16 cellular contexts compared by ENCODE assay signal in the genomic region with DNA sequence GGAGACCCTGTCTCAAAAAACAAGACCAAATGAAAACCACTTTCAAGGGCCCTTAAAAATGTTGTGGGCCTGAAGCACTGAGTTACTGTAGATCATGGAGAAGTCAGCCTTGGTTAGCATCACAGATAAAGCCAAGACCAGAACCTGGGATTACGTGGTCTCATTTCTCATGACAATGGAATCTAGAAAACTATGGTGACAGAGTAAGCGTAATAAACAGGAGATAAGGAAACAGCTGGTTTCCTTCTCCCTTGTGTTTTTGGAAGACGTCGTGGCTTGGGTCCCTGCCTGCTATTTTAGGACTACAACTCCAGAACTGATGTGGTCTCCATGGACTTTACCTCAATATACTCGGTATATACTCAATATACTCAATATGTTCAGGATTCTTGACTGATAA.
DNase-seq lines count a peak whose midpoint lies in the region; ATAC-seq and TF ChIP-seq lines count a peak whose summit lies in the region.
"Had no signal": no experiment of that assay in that cellular context is flagged by ENCODE, and none has a peak within 500 bp of the region (broad histone marks: within the 10 kb centered on the region; RNA-seq: fewer than 3 reads in every experiment).

No MANE protein-coding gene starts in this region.

- no peak for ATAC-seq in right lobe of liver
- ATAC-seq: activated T-cell treated with anti-CD3 and anti-CD28 coated beads, Interleukin-2, amount 50 U/mL, for 72 hours had no signal

- no peak overlapping the region for H3K27ac Mint-ChIP-seq in endodermal cell
- H3K27ac Mint-ChIP-seq: activated T-cell treated with anti-CD3 and anti-CD28 coated beads, Interleukin-2, amount 50 U/mL, for 72 hours; nephron had no signal

- H3K36me3 Mint-ChIP-seq in endodermal cell (ENCODE audit: low read depth): no peaks in the 10 kb centered on the region

- no peak overlapping the region for H3K9ac ChIP-seq in endodermal cell (ENCODE audit: extremely low read depth, low read length, poor library complexity, severe bottlenecking)

- H3K4me1 ChIP-seq in SJCRH30 (no peaks in the 10 kb centered on the region), right lobe of liver (no peaks in the 10 kb centered on the region), endodermal cell (ENCODE audit: control insufficient read depth, insufficient read depth, low read length) (peaks cover 6% of the 10 kb centered on the region)

- H3K4me3 ChIP-seq in coronary artery (no peak overlapping the region), SJCRH30 (no peak overlapping the region), right lobe of liver (no peak overlapping the region), endodermal cell (ENCODE audit: low read length) (no peak overlapping the region)
- H3K4me3 ChIP-seq: esophagus squamous epithelium, SK-N-MC had no signal

- H3K27me3 ChIP-seq in SJCRH30 (no peaks in the 10 kb centered on the region), right lobe of liver (no peaks in the 10 kb centered on the region), endodermal cell (ENCODE audit: control insufficient read depth, insufficient read depth, low read length, poor library complexity, severe bottlenecking) (no peaks in the 10 kb centered on the region)
- H3K27me3 ChIP-seq: esophagus squamous epithelium had no signal

- no peaks in the 10 kb centered on the region for H3K9me3 Mint-ChIP-seq in endodermal cell
- H3K9me3 Mint-ChIP-seq: nephron had no signal

- TF ChIP-seq CTCF in coronary artery (IDR thresholded peaks at IDR 0.05) (no peak), right lobe of liver (IDR thresholded peaks at IDR 0.05) (no peak), endodermal cell (conservative IDR thresholded peaks at IDR 0.05) (no peak)

- no peak for TF ChIP-seq POLR2A in right lobe of liver (IDR thresholded peaks at IDR 0.05)

- H3K4me3 Mint-ChIP-seq in endodermal cell: no peak overlapping the region
- H3K4me3 Mint-ChIP-seq: activated T-cell treated with anti-CD3 and anti-CD28 coated beads, Interleukin-2, amount 50 U/mL, for 72 hours; nephron had no signal

- H3K9me3 ChIP-seq in SJCRH30 (replicated peaks) (no peaks in the 10 kb centered on the region), right lobe of liver (no peaks in the 10 kb centered on the region), endodermal cell (ENCODE audit: control insufficient read depth, low read length) (no peaks in the 10 kb centered on the region)
- H3K9me3 ChIP-seq: esophagus squamous epithelium had no signal

- intact Hi-C loops in right lobe of liver (cut with DNase I): no loop called here

- 58% methylated on average over 5 of the region's 5 CpGs for WGBS in right lobe of liver (ENCODE audit: insufficient coverage, low coverage, low lambda C conversion rate, missing lambda C conversion rate)
- 89 to 92% methylated on average over 2 to 5 of the region's 5 CpGs for WGBS in endodermal cell (ENCODE audit: insufficient coverage in 1 of 2, insufficient read length in 1 of 2), 2 experiments

- H3K27ac ChIP-seq in coronary artery: peak overlapping the region; percentile 40 to 42
- H3K27ac ChIP-seq in SJCRH30: no peak overlapping the region
- H3K27ac ChIP-seq in right lobe of liver: no peak overlapping the region
- H3K27ac ChIP-seq in endodermal cell (ENCODE audit: low read depth, low read length): no peak overlapping the region
- H3K27ac ChIP-seq: esophagus squamous epithelium, SK-N-MC had no signal

- DNase-seq in AG08395 (ENCODE audit: low spot score): peak; percentile 26
- DNase-seq in HT1080 (ENCODE audit: low read depth): peak; percentile 46
- no peak for DNase-seq in coronary artery (ENCODE audit: low spot score)
- DNase-seq in kidney tubule cell (ENCODE audit: low spot score): peak; percentile 11
- DNase-seq in NCI-H774 (lab: John Stamatoyannopoulos, UW): no peak
- no peak for DNase-seq in SJCRH30
- no peak for DNase-seq in right lobe of liver
- DNase-seq in endodermal cell: no peak
- DNase-seq: ACHN; activated CD4-positive, alpha-beta T cell treated with anti-CD3 and anti-CD28 coated beads, Interleukin-2, amount 50 U/mL, for 48 hours; activated T-cell treated with anti-CD3 and anti-CD28 coated beads, Interleukin-2, amount 50 U/mL, for 72 hours; esophagus squamous epithelium; stimulated activated CD4-positive, alpha-beta T cell treated with anti-CD3 and anti-CD28 coated beads, Interleukin-2, amount 100 ng/mL, for 48 hours; stimulated activated CD8-positive, alpha-beta memory T cell treated with anti-CD3 and anti-CD28 coated beads, Interleukin-4, amount 100 ng/mL, for 48 hours had no signal

- peaks cover 15% of the 10 kb centered on the region for H3K27me3 Mint-ChIP-seq in endodermal cell (ENCODE audit: insufficient read depth)

- H3K36me3 ChIP-seq in SJCRH30: no peaks in the 10 kb centered on the region
- H3K36me3 ChIP-seq in right lobe of liver: no peaks in the 10 kb centered on the region
- no peaks in the 10 kb centered on the region for H3K36me3 ChIP-seq in endodermal cell (ENCODE audit: control insufficient read depth, insufficient read depth, low read length)
- H3K36me3 ChIP-seq: esophagus squamous epithelium had no signal

- peaks cover 22% of the 10 kb centered on the region for H3K4me1 Mint-ChIP-seq in endodermal cell

Comparison
In these comparisons a context has a peak if more than half of its experiments do, and no peak if none do; other contexts are left out.
1. DNase-seq: peak in AG08395 (single experiment), HT1080 (single experiment) and kidney tubule cell (single experiment); none in coronary artery (single experiment), NCI-H774 (single experiment), SJCRH30 (0 of 2), right lobe of liver (0 of 3) and endodermal cell (single experiment).
2. H3K27ac ChIP-seq: peak in coronary artery (2 of 2); none in SJCRH30 (single experiment), right lobe of liver (0 of 3) and endodermal cell (single experiment).